In the genomic region with DNA sequence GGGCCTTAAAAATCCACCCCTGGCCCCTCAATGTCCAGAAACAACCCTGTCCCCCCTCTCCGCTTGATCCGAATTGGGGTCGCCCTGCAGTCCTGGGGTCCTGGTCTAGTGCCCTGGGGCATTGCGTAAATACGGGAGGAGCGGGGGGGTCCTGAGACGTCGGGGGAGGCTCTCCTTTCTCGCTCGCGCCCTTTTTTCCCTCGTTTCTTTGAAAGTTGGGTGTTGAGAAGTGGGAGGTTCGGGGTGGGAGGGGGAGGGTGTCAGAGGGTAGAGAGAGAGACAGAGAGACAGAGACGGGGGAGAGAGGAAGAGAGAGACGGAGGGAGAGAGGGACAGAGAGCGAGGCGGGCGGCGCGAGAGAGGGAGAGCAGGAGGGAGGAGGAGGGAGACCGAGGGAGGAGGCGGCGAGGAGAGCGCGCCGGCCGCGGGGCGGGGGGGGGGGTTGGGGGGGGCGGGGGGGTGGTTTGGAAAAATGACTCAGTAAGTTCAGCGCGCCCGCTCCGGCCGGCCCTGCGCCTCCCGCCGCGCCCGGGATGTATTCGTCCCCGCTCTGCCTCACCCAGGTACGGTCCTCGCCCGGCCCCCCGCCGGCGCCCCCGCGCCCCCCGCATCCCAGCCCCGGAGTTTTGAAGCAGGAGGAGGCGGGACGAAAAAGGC, we compare ENCODE assay signal across 8 cellular contexts. TPM values are rescaled to one million over a fixed set of nuclear protein-coding genes. Genes with fewer than 3 reads are reported as not detected.
DNase-seq lines count a peak whose midpoint lies in the region; ATAC-seq and TF ChIP-seq lines count a peak whose summit lies in the region.

A gene (plus strand): TSS at position 480 of the 657 bp plus-strand sequence. CDS start 54 bp downstream, at position 534.

- no peak for ATAC-seq in GM21723 (IDR thresholded peaks at IDR 0.05; ENCODE audit: unreplicated experiment)

- intact Hi-C loops in esophagus squamous epithelium (cut with DNase I): no loop called here

- peak within 1 kb of the TSS; percentile 89 for H3K9ac ChIP-seq in mucosa of stomach (ENCODE audit: low read length)

- peak in 1 of 4 donors; percentile 13 for TF ChIP-seq POLR2A in esophagus squamous epithelium (IDR thresholded peaks at IDR 0.05)

- peak within 1 kb of the TSS; percentile 98 to 99 (median 99) for H3K27ac ChIP-seq in esophagus squamous epithelium
- peak within 1 kb of the TSS; percentile 68 for H3K27ac ChIP-seq in thymus (ENCODE audit: low read depth)

- H3K4me3 ChIP-seq in esophagus squamous epithelium (peak within 1 kb of the TSS; percentile 83 to 92 (median 86)), mucosa of stomach (ENCODE audit: low read length) (peak within 1 kb of the TSS; percentile 56), thymus (ENCODE audit: low read length) (peak within 1 kb of the TSS; percentile 52)

- WGBS in esophagus squamous epithelium, 2 donors: 0 to 1% methylated on average over 19 to 23 of the region's 54 CpGs
- WGBS in thymus: under 1% methylated on average over 41 of the region's 54 CpGs

- H3K9me3 ChIP-seq in esophagus squamous epithelium: no peaks in the 10 kb centered on the region
- no peaks in the 10 kb centered on the region for H3K9me3 ChIP-seq in mucosa of stomach (ENCODE audit: control insufficient read depth, low read length)
- no peaks in the 10 kb centered on the region for H3K9me3 ChIP-seq in thymus (ENCODE audit: control insufficient read depth)

- DNase-seq in NCI-H2227 (lab: John Stamatoyannopoulos, UW; ENCODE audit: unreplicated experiment) (peak; percentile 48), NCI-H2227 treated with DMSO at 0.1 percent for 48 hours (lab: John Stamatoyannopoulos, UW) (no peak), NCI-H226 (peak; percentile 87), esophagus squamous epithelium (lab: John Stamatoyannopoulos, UW) (no peak)
- DNase-seq in activated CD8-positive, alpha-beta memory T cell treated with anti-CD3 and anti-CD28 coated beads, Interleukin-2, amount 50 U/mL, for 48 hours: peak; percentile 65

- no peak for TF ChIP-seq CTCF in esophagus squamous epithelium (IDR thresholded peaks at IDR 0.05)

- peaks cover 33 to 96% (median 48%) of the 10 kb centered on the region in 3 donors for H3K4me1 ChIP-seq in esophagus squamous epithelium
- peaks cover 57% of the 10 kb centered on the region for H3K4me1 ChIP-seq in mucosa of stomach (ENCODE audit: control insufficient read depth, insufficient read depth, low read length)
- peaks cover 5% of the 10 kb centered on the region for H3K4me1 ChIP-seq in thymus (ENCODE audit: control insufficient read depth, insufficient read depth, low read length)

- H3K27me3 ChIP-seq in esophagus squamous epithelium (no peaks in the 10 kb centered on the region), mucosa of stomach (ENCODE audit: control insufficient read depth, insufficient read depth, low read length) (no peaks in the 10 kb centered on the region), thymus (ENCODE audit: control insufficient read depth, insufficient read depth) (peaks cover 22% of the 10 kb centered on the region)

- H3K36me3 ChIP-seq in esophagus squamous epithelium: no peaks in the 10 kb centered on the region
- no peaks in the 10 kb centered on the region for H3K36me3 ChIP-seq in mucosa of stomach (ENCODE audit: control insufficient read depth, insufficient read depth, low read length)
- H3K36me3 ChIP-seq in thymus (ENCODE audit: control insufficient read depth, insufficient read depth): no peaks in the 10 kb centered on the region

RNA-seq across cellular contexts. Expression of the gene that starts here (rescaled TPM):
- total RNA-seq in esophagus squamous epithelium: 10 to 100 TPM; 40.8 to 80.9 (median 61.0) TPM
- polyA plus RNA-seq in thymus: 17.0 TPM

Comparison
In these comparisons a context has a peak if more than half of its experiments do, and no peak if none do; other contexts are left out.
1. DNase-seq: peak in NCI-H2227 (single experiment), NCI-H226 (single experiment) and activated CD8-positive, alpha-beta memory T cell treated with anti-CD3 and anti-CD28 coated beads, Interleukin-2, amount 50 U/mL, for 48 hours (single experiment); none in NCI-H2227 treated with DMSO at 0.1 percent for 48 hours (single experiment) and esophagus squamous epithelium (single experiment).
2. Peak in every context shown above with its lines, with median percentiles within 50 percentile points of each other: H3K4me3 ChIP-seq.